In the genomic region with DNA sequence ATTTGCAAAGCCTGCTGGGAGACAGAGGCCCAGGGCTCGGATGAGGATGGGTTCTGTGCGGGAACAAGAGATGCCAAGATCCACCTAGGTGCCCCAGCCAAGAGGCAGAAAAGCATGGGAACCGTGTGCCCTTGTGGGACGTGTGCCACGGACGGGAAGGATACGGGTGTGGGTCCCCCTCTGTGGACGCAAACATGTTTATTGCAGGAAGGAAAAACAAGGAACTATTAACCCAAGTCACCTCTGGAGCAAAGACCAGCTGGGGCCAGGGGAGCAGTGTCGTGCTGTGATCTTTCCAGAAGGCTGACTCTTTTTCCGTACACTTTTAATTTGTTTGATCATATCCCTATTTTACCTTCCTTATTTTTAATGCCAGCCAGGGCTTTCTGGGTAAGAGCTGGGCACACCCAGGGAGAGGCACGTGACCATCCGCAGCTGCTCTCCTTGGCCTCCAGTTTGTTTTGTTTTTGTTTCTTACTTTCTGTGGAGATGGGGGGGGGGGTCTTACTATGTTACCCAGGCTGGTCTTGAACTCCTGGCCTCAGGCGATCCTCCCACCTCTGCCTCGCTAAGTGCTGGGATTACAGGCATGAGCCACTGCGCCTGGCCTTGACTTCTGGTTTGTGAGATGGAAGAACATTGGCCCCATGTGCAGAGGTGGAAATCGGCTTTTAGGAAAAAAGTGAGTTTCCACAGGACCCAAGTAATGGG, we compare ENCODE assay signal across 15 cellular contexts. TPM values are rescaled to one million over a fixed set of nuclear protein-coding genes. Genes with fewer than 3 reads are reported as not detected.
DNase-seq lines count a peak whose midpoint lies in the region; ATAC-seq, FAIRE-seq and TF ChIP-seq lines count a peak whose summit lies in the region.
"Had no signal": no experiment of that assay in that cellular context is flagged by ENCODE, and none has a peak within 500 bp of the region (broad histone marks: within the 10 kb centered on the region; RNA-seq: fewer than 3 reads in every experiment).

No MANE protein-coding gene starts in this region.

- no peaks in the 10 kb centered on the region for H3K9me3 ChIP-seq in lower lobe of right lung
- H3K9me3 ChIP-seq: uterus had no signal

- H3K9me3 Mint-ChIP-seq in GM23338 (no peaks in the 10 kb centered on the region; the same call in 2 of the 3 replicates), immature natural killer cell (no peaks in the 10 kb centered on the region)
- H3K9me3 Mint-ChIP-seq in central memory CD8-positive, alpha-beta T cell: no peaks in the 10 kb centered on the region
- no peaks in the 10 kb centered on the region for H3K9me3 Mint-ChIP-seq in stimulated activated effector memory CD8-positive, alpha-beta T cell treated with anti-CD3 and anti-CD28 coated beads, Interleukin-12 subunit alpha, Interleukin-12 subunit beta, amount 100 ng/mL, for 72 hours

- no peaks in the 10 kb centered on the region for H3K36me3 ChIP-seq in GM23338 (ENCODE audit: insufficient read depth)
- H3K36me3 ChIP-seq in lower lobe of right lung: no peaks in the 10 kb centered on the region
- H3K36me3 ChIP-seq: uterus had no signal

- H3K4me1 Mint-ChIP-seq in GM23338: peaks cover 26% of the 10 kb centered on the region
- no peaks in the 10 kb centered on the region for H3K4me1 Mint-ChIP-seq in central memory CD8-positive, alpha-beta T cell
- H3K4me1 Mint-ChIP-seq in stimulated activated effector memory CD8-positive, alpha-beta T cell treated with anti-CD3 and anti-CD28 coated beads, Interleukin-12 subunit alpha, Interleukin-12 subunit beta, amount 100 ng/mL, for 72 hours: no peaks in the 10 kb centered on the region
- H3K4me1 Mint-ChIP-seq in immature natural killer cell: no peaks in the 10 kb centered on the region

- in situ Hi-C loops in ACHN (cut with HindIII; ENCODE audit: low pct_ligation_motif_present, low pct_unique_long_range_greater_than_20kb, low sequenced_read_pairs): no loop called here

- H3K4me1 ChIP-seq in GM23338 (ENCODE audit: insufficient read depth) (peaks cover 3% of the 10 kb centered on the region), lower lobe of right lung (peaks cover 31% of the 10 kb centered on the region)

- no peak overlapping the region; the same call in 2 of the 3 replicates for H3K4me3 Mint-ChIP-seq in GM23338
- H3K4me3 Mint-ChIP-seq in central memory CD8-positive, alpha-beta T cell: no peak overlapping the region
- no peak overlapping the region for H3K4me3 Mint-ChIP-seq in stimulated activated effector memory CD8-positive, alpha-beta T cell treated with anti-CD3 and anti-CD28 coated beads, Interleukin-12 subunit alpha, Interleukin-12 subunit beta, amount 100 ng/mL, for 72 hours
- no peak overlapping the region for H3K4me3 Mint-ChIP-seq in immature natural killer cell

- no peak for TF ChIP-seq CTCF in GM23338 (conservative IDR thresholded peaks at IDR 0.05; ENCODE audit: low read depth in 2 of 2)
- no peak for TF ChIP-seq CTCF in lower lobe of right lung (IDR thresholded peaks at IDR 0.05)

- no peak overlapping the region for H3K4me2 ChIP-seq in GM23338
- H3K4me2 ChIP-seq: KMS-11 had no signal

- no peak overlapping the region for H3K4me3 ChIP-seq in GM23338
- H3K4me3 ChIP-seq in lower lobe of right lung: no peak overlapping the region
- H3K4me3 ChIP-seq: GM23248, uterus had no signal

- H3K27ac ChIP-seq in GM23338 (ENCODE audit: low read depth) (no peak overlapping the region), lower lobe of right lung (peak overlapping the region; percentile 53)
- H3K27ac ChIP-seq: GM23248, KMS-11 had no signal

- no peak for TF ChIP-seq POLR2A in GM12892 (IDR thresholded peaks at IDR 0.05; ENCODE audit: low read depth, low read length)

- H3K36me3 Mint-ChIP-seq in GM23338 (ENCODE audit: low read depth): peaks cover 3% of the 10 kb centered on the region; the same call in 2 of the 3 replicates
- peaks cover 3% of the 10 kb centered on the region for H3K36me3 Mint-ChIP-seq in central memory CD8-positive, alpha-beta T cell (ENCODE audit: insufficient read depth)
- peaks cover 5% of the 10 kb centered on the region for H3K36me3 Mint-ChIP-seq in stimulated activated effector memory CD8-positive, alpha-beta T cell treated with anti-CD3 and anti-CD28 coated beads, Interleukin-12 subunit alpha, Interleukin-12 subunit beta, amount 100 ng/mL, for 72 hours
- H3K36me3 Mint-ChIP-seq in immature natural killer cell: no peaks in the 10 kb centered on the region

- 0 out of 2 replicates have a peak, but pooled peaks cover under 1% of the 10 kb centered on the region for H3F3A ChIP-seq in GM23338 (replicated peaks; ENCODE audit: low read depth)

- peaks cover 15% of the 10 kb centered on the region for H3K79me2 ChIP-seq in GM23338 (replicated peaks; ENCODE audit: insufficient read depth)

- no peak for ATAC-seq in GM23338
- no peak for ATAC-seq in central memory CD8-positive, alpha-beta T cell (replicated peaks; ENCODE audit: extremely low read depth, poor library complexity, severe bottlenecking)
- ATAC-seq in lower lobe of right lung: peak in 1 of 2 donors; percentile 7
- no peak for ATAC-seq in stimulated activated effector memory CD8-positive, alpha-beta T cell treated with anti-CD3 and anti-CD28 coated beads, Interleukin-12 subunit alpha, Interleukin-12 subunit beta, amount 100 ng/mL, for 72 hours

- peak overlapping the region; percentile 55; the same call in 1 of the 2 replicates for H3K27ac Mint-ChIP-seq in GM23338
- peak overlapping the region; percentile 29 for H3K27ac Mint-ChIP-seq in central memory CD8-positive, alpha-beta T cell (ENCODE audit: low read depth)
- peak overlapping the region; percentile 73 for H3K27ac Mint-ChIP-seq in stimulated activated effector memory CD8-positive, alpha-beta T cell treated with anti-CD3 and anti-CD28 coated beads, Interleukin-12 subunit alpha, Interleukin-12 subunit beta, amount 100 ng/mL, for 72 hours
- peak overlapping the region in 1 of 6 donors; percentile 51 for H3K27ac Mint-ChIP-seq in immature natural killer cell

- DNase-seq in GM23338 (ENCODE audit: low spot score) (no peak), lower lobe of right lung (no peak), immature natural killer cell (no peak), GM12892 (ENCODE audit: insufficient read length) (no peak), T-helper 2 cell (no peak), ACHN (no peak)
- no peak for DNase-seq in central memory CD8-positive, alpha-beta T cell (ENCODE audit: low spot score in 2 of 2)
- DNase-seq in stimulated activated effector memory CD8-positive, alpha-beta T cell treated with anti-CD3 and anti-CD28 coated beads, Interleukin-12 subunit alpha, Interleukin-12 subunit beta, amount 100 ng/mL, for 72 hours (ENCODE audit: low spot score in 2 of 2): no peak
- DNase-seq: activated CD4-positive, alpha-beta T cell treated with anti-CD3 and anti-CD28 coated beads, Interleukin-2, amount 50 U/mL, for 48 hours; GM23248; kidney; NCI-H510A treated with DMSO at 0.1 percent for 48 hours; uterus had no signal

- no peaks in the 10 kb centered on the region for H3K9me2 ChIP-seq in GM23338 (ENCODE audit: insufficient read depth)

- H3K27me3 Mint-ChIP-seq in GM23338 (ENCODE audit: insufficient read depth, low read depth, poor library complexity): peaks cover 13% of the 10 kb centered on the region
- no peaks in the 10 kb centered on the region for H3K27me3 Mint-ChIP-seq in central memory CD8-positive, alpha-beta T cell
- H3K27me3 Mint-ChIP-seq in immature natural killer cell (ENCODE audit: low read depth in 3 of 3): peaks cover 0 to 3% (median 2%) of the 10 kb centered on the region in 3 donors

- FAIRE-seq in GM12892 (lab: Jason Lieb, UNC): no peak
- FAIRE-seq: endometrium, kidney had no signal

- H4K20me1 ChIP-seq in GM23338 (replicated peaks; ENCODE audit: insufficient read depth): no peaks in the 10 kb centered on the region; the same call in 1 of the 2 replicates

- H3K27me3 ChIP-seq in GM23338 (ENCODE audit: insufficient read depth) (no peaks in the 10 kb centered on the region), lower lobe of right lung (ENCODE audit: low read depth) (no peaks in the 10 kb centered on the region)
- H3K27me3 ChIP-seq: uterus had no signal

- intact Hi-C loops in lower lobe of right lung (cut with DNase I): no loop called here

- no peak overlapping the region for H2AFZ ChIP-seq in GM23338
- H2AFZ ChIP-seq: GM23248 had no signal

TF ChIP-seq in GM23338, 12 proteins besides CTCF, POLR2A, EP300 and RAD21 (continues in another document):
- TF ChIP-seq ZNF331 (CRISPR knock-in tag; IDR thresholded peaks at IDR 0.05; ENCODE audit: low read depth) (no peak), ETS1 (IDR thresholded peaks at IDR 0.05) (no peak)

RNA-seq across cellular contexts. Expression of gene SCARB1, which starts 20.7 kb away (rescaled TPM):
- total RNA-seq in GM23338 (2014; rRNA removed; shearing (Covaris generic)): 49.3 and 62.5 TPM in 2 replicates
- polyA plus RNA-seq in GM23338 (2016; fragmentation: Nextera tagmentation; extraction: Ambion mirVana) (31.0 TPM in 2 replicates), immature natural killer cell (10 to 100 TPM in 1 of 3 donors, 1 to 10 TPM in 2; 1.3 to 10.5 (median 2.4) TPM)
- 24.0 TPM for total RNA-seq in lower lobe of right lung
- 50.7 TPM for polyA plus RNA-seq in GM12892 (2012; ENCODE audit: missing spikeins)
